Comparison of ENCODE assay signal across 9 cellular contexts in genomic region chrX:152463903-152464302, GRCh38. TPM values are rescaled to one million over a fixed set of nuclear protein-coding genes. Genes with fewer than 3 reads are reported as not detected.
"Had no signal": no experiment of that assay in that cellular context is flagged by ENCODE, and none has a peak within 500 bp of the region (broad histone marks: within the 10 kb centered on the region; RNA-seq: fewer than 3 reads in every experiment).

No MANE protein-coding gene starts in this region.

RNA-seq across cellular contexts. Expression of gene GABRA3, which starts 12.8 kb away (rescaled TPM):
- total RNA-seq: stomach, subcutaneous adipose tissue, thoracic aorta, thyroid gland, tibial nerve, upper lobe of left lung, upper lobe of right lung, vagina had no signal
- polyA plus RNA-seq: stomach, urinary bladder had no signal
